In the genomic region with DNA sequence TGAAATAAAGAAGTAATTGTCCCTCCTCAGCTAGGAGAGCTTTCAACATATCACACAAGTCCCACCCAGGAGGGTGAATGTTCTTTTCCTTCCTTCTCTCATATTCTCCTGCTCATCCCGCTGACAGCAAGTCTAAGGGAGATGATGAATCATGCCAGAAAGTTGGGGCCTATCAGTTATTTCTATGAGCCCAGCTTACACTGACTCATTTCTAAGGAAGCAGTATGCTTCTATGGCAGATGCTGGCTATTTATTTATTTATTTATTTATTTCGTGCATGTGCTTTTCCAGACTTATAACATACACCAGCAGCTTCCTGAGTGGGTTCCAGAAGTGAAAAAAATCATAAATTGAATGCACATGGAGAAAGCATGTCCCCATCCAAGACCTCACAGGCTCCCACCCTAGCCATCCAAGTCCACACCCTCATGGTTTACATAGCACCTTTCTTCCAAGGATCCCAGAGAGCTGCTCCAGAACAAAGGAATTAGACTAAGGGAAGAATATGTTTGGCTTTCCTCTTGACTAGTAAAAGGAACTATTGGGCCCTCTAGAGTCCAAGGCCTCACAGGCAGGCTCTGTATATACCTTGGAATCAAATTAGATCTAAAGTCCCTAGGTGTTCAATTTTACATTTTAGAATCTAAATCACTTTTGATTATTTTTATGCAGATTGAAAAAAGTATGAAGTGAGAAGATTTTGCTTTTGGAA, we compare ENCODE assay signal across 9 cellular contexts.
A peak's percentile ranks its signal among the peaks of the same experiment; 100 is the strongest.
DNase-seq lines count a peak whose midpoint lies in the region; ATAC-seq and TF ChIP-seq lines count a peak whose summit lies in the region.
"Had no signal": no experiment of that assay in that cellular context is flagged by ENCODE, and none has a peak within 500 bp of the region (broad histone marks: within the 10 kb centered on the region; RNA-seq: fewer than 3 reads in every experiment).

No MANE protein-coding gene starts in this region.

- H2AFZ ChIP-seq in fibroblast of lung (ENCODE audit: low read length) (no peak overlapping the region), neuronal stem cell (ENCODE audit: low read length) (no peak overlapping the region)

- H3K4me1 ChIP-seq in fibroblast of lung (ENCODE audit: control insufficient read depth, extremely low read depth, insufficient read depth, low read length) (peaks cover 3% of the 10 kb centered on the region), neuronal stem cell (ENCODE audit: control insufficient read depth in 2 of 2, insufficient read depth in 1 of 2, low read depth in 1 of 2, low read length in 2 of 2) (peaks cover 2 to 4% of the 10 kb centered on the region in 2 donors)
- H3K4me1 ChIP-seq: body of pancreas had no signal

- H4K8ac ChIP-seq in neuronal stem cell (ENCODE audit: low read depth, low read length), result no peak overlapping the region

- peak; percentile 20 for DNase-seq in OCI-M1 (lab: John Stamatoyannopoulos, UW)
- peak; percentile 66 to 90 for DNase-seq in fibroblast of lung (ENCODE audit: low read depth in 2 of 2)
- peak; percentile 70 for DNase-seq in smooth muscle cell of the brain vasculature (ENCODE audit: low read depth, low spot score)
- no peak for DNase-seq in T-helper 2 cell treated with Interferon-gamma antibody and Interleukin-4, amounts not matched to agents 5 μg/mL and 100 μg/mL, for 36 hours (ENCODE audit: low spot score)
- no peak for DNase-seq in GM10266 (ENCODE audit: extremely low spot score)
- DNase-seq in neuronal stem cell (ENCODE audit: low spot score), result no peak
- DNase-seq: mucosa of descending colon had no signal

- H3K9me3 ChIP-seq in fibroblast of lung (ENCODE audit: control insufficient read depth, insufficient read depth, low read depth, low read length), result no peaks in the 10 kb centered on the region
- no peaks in the 10 kb centered on the region for H3K9me3 ChIP-seq in neuronal stem cell (replicated peaks in 1 of 2; ENCODE audit: control insufficient read depth in 2 of 2, insufficient read depth in 1 of 2, low read depth in 1 of 2, low read length in 2 of 2)
- H3K9me3 ChIP-seq: body of pancreas, mucosa of descending colon had no signal

- H3K4me3 ChIP-seq in fibroblast of lung (replicated peaks in 1 of 4; ENCODE audit: control extremely low read depth in 1 of 4, insufficient read depth in 1 of 4, low read depth in 3 of 4, low read length in 4 of 4) (no peak overlapping the region), neuronal stem cell (ENCODE audit: low read length in 2 of 2) (no peak overlapping the region)
- H3K4me3 ChIP-seq: body of pancreas, mucosa of descending colon had no signal

- H2BK120ac ChIP-seq in neuronal stem cell (ENCODE audit: low read depth, low read length), result no peak overlapping the region

- H3K36me3 ChIP-seq in fibroblast of lung (ENCODE audit: control insufficient read depth, insufficient read depth, low read length) (no peaks in the 10 kb centered on the region), neuronal stem cell (replicated peaks in 1 of 2; ENCODE audit: control insufficient read depth in 2 of 2, insufficient read depth in 2 of 2, low read length in 2 of 2) (no peaks in the 10 kb centered on the region)

- H3K9ac ChIP-seq in fibroblast of lung (ENCODE audit: insufficient read depth, low read length) (no peak overlapping the region), neuronal stem cell (ENCODE audit: low read depth, low read length, poor library complexity) (no peak overlapping the region)

- H3K36me3 Mint-ChIP-seq in T-helper 2 cell treated with Interferon-gamma antibody and Interleukin-4, amounts not matched to agents 5 μg/mL and 100 μg/mL, for 36 hours (ENCODE audit: low read depth), result no peaks in the 10 kb centered on the region

- peak; percentile 11 for ATAC-seq in GM19395 (IDR thresholded peaks at IDR 0.05; ENCODE audit: unreplicated experiment)
- ATAC-seq: body of pancreas, mucosa of descending colon had no signal

- no peak overlapping the region for H3K4me2 ChIP-seq in fibroblast of lung (ENCODE audit: extremely low read depth, insufficient read depth, low read length)
- H3K4me2 ChIP-seq in neuronal stem cell (ENCODE audit: insufficient read depth, low read length, poor library complexity, severe bottlenecking), result no peak overlapping the region

- no peak overlapping the region for H3K23ac ChIP-seq in neuronal stem cell (ENCODE audit: low read depth, low read length, poor library complexity)

- no peak overlapping the region for H2AK5ac ChIP-seq in neuronal stem cell (ENCODE audit: low read depth, low read length)

- no peak overlapping the region for H3K4ac ChIP-seq in neuronal stem cell (ENCODE audit: low read length)

- WGBS in neuronal stem cell (ENCODE audit: extremely low coverage in 2 of 2, insufficient read length in 2 of 2, insufficient replicate concordance in 1 of 2), 2 donors, result no CpG with 5 or more reads among the region's 2 CpGs

- H3K4me3 Mint-ChIP-seq in T-helper 2 cell treated with Interferon-gamma antibody and Interleukin-4, amounts not matched to agents 5 μg/mL and 100 μg/mL, for 36 hours, result no peak overlapping the region

- H3K18ac ChIP-seq in neuronal stem cell (ENCODE audit: low read length), result no peak overlapping the region

- H3K4me1 Mint-ChIP-seq in T-helper 2 cell treated with Interferon-gamma antibody and Interleukin-4, amounts not matched to agents 5 μg/mL and 100 μg/mL, for 36 hours (ENCODE audit: low read depth), result no peaks in the 10 kb centered on the region

- no peaks in the 10 kb centered on the region for H3K9me3 Mint-ChIP-seq in T-helper 2 cell treated with Interferon-gamma antibody and Interleukin-4, amounts not matched to agents 5 μg/mL and 100 μg/mL, for 36 hours

- no peak overlapping the region for H3K14ac ChIP-seq in neuronal stem cell (ENCODE audit: low read length)

- no peak overlapping the region for H3K27ac ChIP-seq in fibroblast of lung (ENCODE audit: insufficient read depth, low read length)
- no peak overlapping the region for H3K27ac ChIP-seq in neuronal stem cell (replicated peaks; ENCODE audit: low read length)
- H3K27ac ChIP-seq: body of pancreas had no signal

- no peak overlapping the region for H3K27ac Mint-ChIP-seq in T-helper 2 cell treated with Interferon-gamma antibody and Interleukin-4, amounts not matched to agents 5 μg/mL and 100 μg/mL, for 36 hours

- no peaks in the 10 kb centered on the region for H3K79me2 ChIP-seq in fibroblast of lung (ENCODE audit: control insufficient read depth, insufficient read depth, low read length)

- H3K27me3 ChIP-seq in fibroblast of lung (ENCODE audit: control insufficient read depth, insufficient read depth, low read length) (no peaks in the 10 kb centered on the region), neuronal stem cell (ENCODE audit: control insufficient read depth in 3 of 3, insufficient read depth in 3 of 3, low read depth in 1 of 3, low read length in 3 of 3) (no peaks in the 10 kb centered on the region)
- H3K27me3 ChIP-seq: body of pancreas had no signal

- H4K20me1 ChIP-seq in fibroblast of lung (ENCODE audit: control insufficient read depth, extremely low read depth, insufficient read depth, low read length), result no peaks in the 10 kb centered on the region

- no peak overlapping the region for H2BK15ac ChIP-seq in neuronal stem cell (ENCODE audit: low read length)

- no peaks in the 10 kb centered on the region for H3K27me3 Mint-ChIP-seq in T-helper 2 cell treated with Interferon-gamma antibody and Interleukin-4, amounts not matched to agents 5 μg/mL and 100 μg/mL, for 36 hours (ENCODE audit: low read depth)

- TF ChIP-seq CTCF in fibroblast of lung (conservative IDR thresholded peaks at IDR 0.05 in 1 of 2, IDR thresholded peaks at IDR 0.05 in 1 of 2; ENCODE audit: low read depth in 1 of 2, low read length in 2 of 2) (peak; percentile 37 to 51), GM10266 (IDR thresholded peaks at IDR 0.05; ENCODE audit: control insufficient read depth, insufficient read depth, low read depth, missing control alignments) (no peak)

- H3K79me1 ChIP-seq in neuronal stem cell (ENCODE audit: low read depth, low read length), result no peaks in the 10 kb centered on the region

- H4K91ac ChIP-seq in neuronal stem cell (ENCODE audit: low read depth, low read length, poor library complexity), result no peak overlapping the region

- H2BK12ac ChIP-seq in neuronal stem cell (ENCODE audit: low read length), result no peak overlapping the region

- no peak overlapping the region for H2BK5ac ChIP-seq in neuronal stem cell (ENCODE audit: low read length)

Comparison
In these comparisons a context has a peak if more than half of its experiments do, and no peak if none do; other contexts are left out.
1. DNase-seq: peak in OCI-M1 (single experiment), fibroblast of lung (2 of 2) and smooth muscle cell of the brain vasculature (single experiment); none in T-helper 2 cell treated with Interferon-gamma antibody and Interleukin-4, amounts not matched to agents 5 μg/mL and 100 μg/mL, for 36 hours (single experiment), GM10266 (single experiment) and neuronal stem cell (single experiment).